ENCODE assay signal across 17 cellular contexts in genomic region chr22:44441401-44442185, GRCh38.
"Had no signal": no experiment of that assay in that cellular context is flagged by ENCODE, and none has a peak within 500 bp of the region (broad histone marks: within the 10 kb centered on the region; RNA-seq: fewer than 3 reads in every experiment).

No MANE protein-coding gene starts in this region.

- ATAC-seq: activated T-helper 17 cell treated with anti-CD3 and anti-CD28 coated beads, Interleukin-2, amount 50 U/mL, for 72 hours; natural killer cell had no signal

- H3K27me3 Mint-ChIP-seq: activated T-helper 17 cell treated with anti-CD3 and anti-CD28 coated beads, Interleukin-2, amount 50 U/mL, for 72 hours had no signal

- H3K4me1 Mint-ChIP-seq: activated naive CD4-positive, alpha-beta T cell treated with anti-CD3 and anti-CD28 coated beads, Interleukin-2, amount 10 ng/mL, durations not matched to agents 7 days and 5 days; activated T-helper 17 cell treated with anti-CD3 and anti-CD28 coated beads, Interleukin-2, amount 50 U/mL, for 72 hours had no signal

- H3K4me3 Mint-ChIP-seq: activated naive CD4-positive, alpha-beta T cell treated with anti-CD3 and anti-CD28 coated beads, Interleukin-2, amount 10 ng/mL, durations not matched to agents 7 days and 5 days; activated T-helper 17 cell treated with anti-CD3 and anti-CD28 coated beads, Interleukin-2, amount 50 U/mL, for 72 hours; natural killer cell; T-helper 2 cell treated with Interferon-gamma antibody and Interleukin-4, amounts not matched to agents 5 μg/mL and 100 μg/mL, for 36 hours had no signal

- H3K9me3 ChIP-seq: testis had no signal

- H3K36me3 Mint-ChIP-seq: activated naive CD4-positive, alpha-beta T cell treated with anti-CD3 and anti-CD28 coated beads, Interleukin-2, amount 10 ng/mL, durations not matched to agents 7 days and 5 days; natural killer cell had no signal

- DNase-seq: activated CD4-positive, alpha-beta T cell treated with anti-CD3 and anti-CD28 coated beads, Interleukin-2, amount 50 U/mL, for 1 hour; activated CD4-positive, CD25-positive, alpha-beta regulatory T cell; activated CD8-positive, alpha-beta memory T cell treated with anti-CD3 and anti-CD28 coated beads for 24 hours; activated naive CD4-positive, alpha-beta T cell treated with anti-CD3 and anti-CD28 coated beads, Interleukin-2, amount 10 ng/mL, durations not matched to agents 7 days and 5 days; effector CD4-positive, alpha-beta T cell; esophagus squamous epithelium; hippocampal formation; left ventricle myocardium inferior; mesenchymal stem cell; natural killer cell; posterior cingulate gyrus; stomach; testis had no signal

- H3K36me3 ChIP-seq: esophagus squamous epithelium, left ventricle myocardium inferior, right atrium auricular region, stomach had no signal

- H3K4me1 ChIP-seq: stomach, testis had no signal

- H3K4me3 ChIP-seq: esophagus squamous epithelium, left ventricle myocardium inferior, right atrium auricular region, smooth muscle cell, stomach, testis had no signal

- H3K27ac ChIP-seq: esophagus squamous epithelium, left ventricle myocardium inferior, right atrium auricular region, stomach, testis had no signal

- H3K27ac Mint-ChIP-seq: activated naive CD4-positive, alpha-beta T cell treated with anti-CD3 and anti-CD28 coated beads, Interleukin-2, amount 10 ng/mL, durations not matched to agents 7 days and 5 days; activated T-helper 17 cell treated with anti-CD3 and anti-CD28 coated beads, Interleukin-2, amount 50 U/mL, for 72 hours; natural killer cell; T-helper 2 cell treated with Interferon-gamma antibody and Interleukin-4, amounts not matched to agents 5 μg/mL and 100 μg/mL, for 36 hours had no signal

- H3K27me3 ChIP-seq: right atrium auricular region, stomach, testis had no signal
